Comparison of ENCODE assay signal across 24 cellular contexts in genomic region chr4:7756071-7756470, GRCh38.
DNase-seq lines count a peak whose midpoint lies in the region; ATAC-seq and TF ChIP-seq lines count a peak whose summit lies in the region.
"Had no signal": no experiment of that assay in that cellular context is flagged by ENCODE, and none has a peak within 500 bp of the region (broad histone marks: within the 10 kb centered on the region; RNA-seq: fewer than 3 reads in every experiment).

No MANE protein-coding gene starts in this region.

- no peak overlapping the region for H2AK5ac ChIP-seq in IMR-90 (ENCODE audit: low read depth, low read length)

- intact Hi-C loops in Right ventricle myocardium superior (cut with DNase I): no loop called here
- intact Hi-C loops in IMR-90 (cut with micrococcal nuclease): no loop called here

- H3K27me3 ChIP-seq in right atrium auricular region (no peaks in the 10 kb centered on the region), IMR-90 (ENCODE audit: control insufficient read depth, insufficient read depth, low read length) (no peaks in the 10 kb centered on the region)
- H3K27me3 ChIP-seq: BE2C, Peyer's patch, SJCRH30 had no signal

- TF ChIP-seq RAD21 in IMR-90 (IDR thresholded peaks at IDR 0.05; ENCODE audit: low read length): no peak

- no peak overlapping the region for H3K14ac ChIP-seq in IMR-90 (replicated peaks; ENCODE audit: low read depth, low read length)

- no peak overlapping the region for H2BK5ac ChIP-seq in IMR-90 (ENCODE audit: low read depth, low read length, poor library complexity, severe bottlenecking)

- DNase-seq in Right ventricle myocardium superior (peak; percentile 33), right atrium auricular region (ENCODE audit: low spot score) (no peak), IMR-90 (no peak), RPMI8226 (peak; percentile 22), nephron progenitor cell (no peak), DMS153 treated with DMSO at 0.1 percent for 48 hours (lab: John Stamatoyannopoulos, UW; ENCODE audit: unreplicated experiment) (no peak)
- DNase-seq: 8988T; ACHN; BE2C; Calu3; DND-41; GM23248; H7; NCI-H1092 treated with DMSO at 0.1 percent for 48 hours; NCI-H146; NCI-H2029; NCI-H446 treated with DMSO at 0.1 percent for 48 hours; NCI-H526; NCI-H82; NK-92 treated with Interleukin-12 subunit alpha and Interleukin-12 subunit beta, amount 100 ng/mL, for 24 hours; Peyer's patch; SJCRH30 had no signal

- H3K4ac ChIP-seq in IMR-90 (ENCODE audit: low read depth, low read length): no peak overlapping the region

- no peaks in the 10 kb centered on the region for H3K27me3 Mint-ChIP-seq in nephron progenitor cell (ENCODE audit: low read depth, poor library complexity)

- H3K4me1 Mint-ChIP-seq in nephron progenitor cell: peaks cover 83% of the 10 kb centered on the region

- CTCF ChIA-PET in IMR-90 (lab: Yijun Ruan, JAX): no interaction called here

- peaks cover 5% of the 10 kb centered on the region for H3K9me3 Mint-ChIP-seq in nephron progenitor cell

- POLR2A ChIA-PET in IMR-90 (lab: Charles Lee; ENCODE audit: unreplicated experiment): no interaction called here

- H2BK15ac ChIP-seq in IMR-90 (ENCODE audit: low read depth, low read length): no peak overlapping the region

- no peak overlapping the region for H3K23ac ChIP-seq in IMR-90 (ENCODE audit: low read depth, low read length)

- H3K18ac ChIP-seq in IMR-90 (ENCODE audit: low read depth, low read length): no peak overlapping the region

- H2BK20ac ChIP-seq in IMR-90 (ENCODE audit: low read depth, low read length): no peak overlapping the region

- TF ChIP-seq POLR2A in IMR-90 (IDR thresholded peaks at IDR 0.05; ENCODE audit: low read depth, low read length): no peak

- H4K5ac ChIP-seq in IMR-90 (ENCODE audit: low read depth, low read length): no peak overlapping the region

- no peak for ATAC-seq in Right ventricle myocardium superior (ENCODE audit: poor library complexity)
- ATAC-seq in IMR-90 (ENCODE audit: low read depth): no peak
- ATAC-seq in GM21381 (IDR thresholded peaks at IDR 0.05; ENCODE audit: unreplicated experiment): no peak
- no peak for ATAC-seq in GM21515 (IDR thresholded peaks at IDR 0.05; ENCODE audit: unreplicated experiment)

- no peak overlapping the region for H2BK120ac ChIP-seq in IMR-90 (ENCODE audit: low read depth, low read length)

- H3K36me3 ChIP-seq in right atrium auricular region (peaks cover 4% of the 10 kb centered on the region), IMR-90 (ENCODE audit: control insufficient read depth, insufficient read depth, low read length) (peaks cover 37% of the 10 kb centered on the region)
- H3K36me3 ChIP-seq: SJCRH30 had no signal

- WGBS in IMR-90 (ENCODE audit: extremely low coverage in 2 of 2, insufficient read length in 1 of 2), 2 experiments: 90% methylated on average over 8 of the region's 14 CpGs; no CpG with 5 or more reads in 1 of the 2 experiments

- peak overlapping the region; percentile 16 for H2AK9ac ChIP-seq in IMR-90 (replicated peaks; ENCODE audit: low read depth, low read length, poor library complexity)

- dilution Hi-C loops in IMR-90 (cut with HindIII; ENCODE audit: low sequenced_read_pairs, unreplicated experiment): no loop called here

- peak overlapping the region; percentile 66 for H3K27ac Mint-ChIP-seq in nephron progenitor cell

- no TSS peak for BruUV-seq in IMR-90 (replicated peaks; lab: Mats Ljungman, UMichigan)

- H3K4me1 ChIP-seq in right atrium auricular region: peaks cover 0 to 14% of the 10 kb centered on the region in 2 donors
- H3K4me1 ChIP-seq in IMR-90 (ENCODE audit: control insufficient read depth, insufficient read depth, low read length): no peaks in the 10 kb centered on the region
- H3K4me1 ChIP-seq: BE2C had no signal

- no peak overlapping the region for H3K4me3 Mint-ChIP-seq in nephron progenitor cell

- no peaks in the 10 kb centered on the region for H3K36me3 Mint-ChIP-seq in nephron progenitor cell (ENCODE audit: low read depth)

- no peak overlapping the region for H3K56ac ChIP-seq in IMR-90 (ENCODE audit: extremely low read depth, insufficient read depth, low read length)

- H2AFZ ChIP-seq in IMR-90 (replicated peaks; ENCODE audit: low read length, poor library complexity): peak overlapping the region; percentile 29
- H2AFZ ChIP-seq: GM23248 had no signal

- peaks cover 11 to 19% of the 10 kb centered on the region in 2 experiments; a peak in 2 of 4 replicates for H3K79me1 ChIP-seq in IMR-90 (ENCODE audit: low read depth in 1 of 2, low read length in 2 of 2)

- no peak overlapping the region for H3K4me2 ChIP-seq in IMR-90 (ENCODE audit: low read depth, low read length)

- H3K27ac ChIP-seq in right atrium auricular region: no peak overlapping the region
- H3K27ac ChIP-seq in IMR-90 (ENCODE audit: insufficient read depth, low read length): no peak overlapping the region
- H3K27ac ChIP-seq: GM23248, Peyer's patch, SJCRH30 had no signal

- H4K8ac ChIP-seq in IMR-90 (ENCODE audit: low read depth in 2 of 2, low read length in 2 of 2): no peak overlapping the region

- TF ChIP-seq CTCF in right atrium auricular region (IDR thresholded peaks at IDR 0.05): no peak
- no peak for TF ChIP-seq CTCF in IMR-90 (conservative IDR thresholded peaks at IDR 0.05; ENCODE audit: low read depth, low read length)
- TF ChIP-seq CTCF in nephron progenitor cell (IDR thresholded peaks at IDR 0.05): no peak

- in situ Hi-C loops in IMR-90 (cut with MboI; ENCODE audit: low sequenced_read_pairs): no loop called here

- no peak overlapping the region for H4K91ac ChIP-seq in IMR-90 (ENCODE audit: insufficient read depth, low read depth, low read length)

- no peak overlapping the region for H3K9ac ChIP-seq in IMR-90 (ENCODE audit: low read depth, low read length)
- H3K9ac ChIP-seq: GM23248 had no signal

- H3K4me3 ChIP-seq in right atrium auricular region: no peak overlapping the region
- H3K4me3 ChIP-seq in IMR-90 (ENCODE audit: insufficient read depth, low read depth, low read length): no peak overlapping the region
- H3K4me3 ChIP-seq: GM23248, Peyer's patch, SJCRH30 had no signal

- H3K9me1 ChIP-seq in IMR-90 (ENCODE audit: insufficient read depth, low read length): no peaks in the 10 kb centered on the region

- H3K9me3 ChIP-seq in right atrium auricular region (no peaks in the 10 kb centered on the region), IMR-90 (ENCODE audit: control insufficient read depth, insufficient read depth, low read length) (no peaks in the 10 kb centered on the region)
- H3K9me3 ChIP-seq: BE2C, Peyer's patch, SJCRH30 had no signal

- H4K20me1 ChIP-seq in IMR-90 (ENCODE audit: insufficient read depth, low read length): peaks cover 23% of the 10 kb centered on the region

TF ChIP-seq in IMR-90, 13 proteins besides CTCF, POLR2A, EP300 and RAD21:
- TF ChIP-seq BHLHE40 (IDR thresholded peaks at IDR 0.05; ENCODE audit: low read depth, low read length) (no peak), SMC3 (IDR thresholded peaks at IDR 0.05; ENCODE audit: low read depth, low read length) (no peak), USF2 (IDR thresholded peaks at IDR 0.05; ENCODE audit: low read depth, low read length) (no peak), NFE2L2 (IDR thresholded peaks at IDR 0.05; ENCODE audit: low read depth, low read length) (no peak), MAZ (IDR thresholded peaks at IDR 0.05; ENCODE audit: borderline replicate concordance, low read depth, low read length) (no peak), CHD1 (IDR thresholded peaks at IDR 0.05; ENCODE audit: low read depth, low read length) (no peak), ELK1 (IDR thresholded peaks at IDR 0.05; ENCODE audit: borderline replicate concordance, low read depth, low read length) (no peak), MXI1 (IDR thresholded peaks at IDR 0.05; ENCODE audit: borderline replicate concordance, low read depth, low read length) (no peak), MAFK (IDR thresholded peaks at IDR 0.05; ENCODE audit: low read depth, low read length) (no peak), CEBPB (IDR thresholded peaks at IDR 0.05; ENCODE audit: low read depth, low read length) (no peak), RFX5 (IDR thresholded peaks at IDR 0.05; ENCODE audit: low read depth, low read length) (no peak), RCOR1 (IDR thresholded peaks at IDR 0.05; ENCODE audit: insufficient replicate concordance, low read length) (no peak), FOS (IDR thresholded peaks at IDR 0.05; ENCODE audit: low read depth, low read length) (no peak)

Comparison
In these comparisons a context has a peak if more than half of its experiments do, and no peak if none do; other contexts are left out.
1. DNase-seq: peak in Right ventricle myocardium superior (single experiment) and RPMI8226 (single experiment); none in right atrium auricular region (single experiment), IMR-90 (single experiment), nephron progenitor cell (single experiment) and DMS153 treated with DMSO at 0.1 percent for 48 hours (single experiment).